22 cellular contexts compared by ENCODE assay signal in the genomic region with DNA sequence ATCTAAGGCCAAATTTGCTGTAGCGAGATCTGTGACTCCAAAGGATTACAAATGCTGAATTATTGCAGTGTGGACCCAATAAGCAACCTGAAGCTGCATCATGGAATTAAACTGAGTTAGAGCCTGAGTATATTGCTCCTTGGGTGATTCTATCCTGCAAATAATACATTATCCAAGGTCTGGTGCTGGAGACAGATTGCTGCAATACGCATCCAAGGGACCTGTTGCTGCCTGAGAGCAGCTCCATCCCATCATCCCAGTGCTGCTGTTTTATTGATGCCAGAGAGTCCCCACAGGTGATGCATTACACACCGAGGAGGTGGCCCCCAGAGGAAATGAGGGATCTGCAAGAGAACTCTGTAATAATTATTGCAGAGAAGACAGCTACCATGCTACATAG.
"Had no signal": no experiment of that assay in that cellular context is flagged by ENCODE, and none has a peak within 500 bp of the region (broad histone marks: within the 10 kb centered on the region; RNA-seq: fewer than 3 reads in every experiment).

No MANE protein-coding gene starts in this region.

- H3K36me3 Mint-ChIP-seq: brain had no signal

- H3K4me3 Mint-ChIP-seq: activated B cell treated with CpG ODN at 0.5 μM for 24 hours; activated CD8-positive, alpha-beta T cell treated with anti-CD3 and anti-CD28 coated beads for 36 hours; activated naive CD8-positive, alpha-beta T cell treated with anti-CD3 and anti-CD28 coated beads for 36 hours; brain; natural killer cell treated with Interleukin-12 subunit alpha and Interleukin-12 subunit beta and Interleukin-15 and Interleukin-18, amount 100 ng/mL, for 72 hours; stimulated activated naive B cell treated with anti-CD40 and anti-IgM and Interleukin-4, amounts not matched to agents 10 μg/mL and 1 μg/mL and 100 μg/mL, for 72 hours; T-helper 17 cell had no signal

- H3K27ac ChIP-seq: epithelial cell of prostate, left lung, right atrium auricular region, skin epidermis, upper lobe of left lung had no signal

- H3K27ac Mint-ChIP-seq: activated B cell treated with CpG ODN at 0.5 μM for 24 hours; activated CD8-positive, alpha-beta T cell treated with anti-CD3 and anti-CD28 coated beads for 36 hours; activated naive CD8-positive, alpha-beta T cell treated with anti-CD3 and anti-CD28 coated beads for 36 hours; brain; natural killer cell treated with Interleukin-12 subunit alpha and Interleukin-12 subunit beta and Interleukin-15 and Interleukin-18, amount 100 ng/mL, for 72 hours; progenitor cell of endocrine pancreas; stimulated activated naive B cell treated with anti-CD40 and anti-IgM and Interleukin-4, amounts not matched to agents 10 μg/mL and 1 μg/mL and 100 μg/mL, for 72 hours; T-helper 17 cell had no signal

- ATAC-seq: activated CD8-positive, alpha-beta T cell treated with anti-CD3 and anti-CD28 coated beads for 36 hours; natural killer cell treated with Interleukin-12 subunit alpha and Interleukin-12 subunit beta and Interleukin-15 and Interleukin-18, amount 100 ng/mL, for 72 hours; stimulated activated naive B cell treated with anti-CD40 and anti-IgM and Interleukin-4, amounts not matched to agents 10 μg/mL and 1 μg/mL and 100 μg/mL, for 72 hours; T-helper 17 cell had no signal

- H3K4me1 Mint-ChIP-seq: activated B cell treated with CpG ODN at 0.5 μM for 24 hours had no signal

- H3K4me1 ChIP-seq: left lung, right atrium auricular region had no signal

- DNase-seq: activated B cell treated with CpG ODN at 0.5 μM for 24 hours; activated CD4-positive, alpha-beta T cell treated with anti-CD3 and anti-CD28 coated beads for 48 hours; activated CD8-positive, alpha-beta memory T cell treated with anti-CD3 and anti-CD28 coated beads, Interleukin-2, amount 50 U/mL, for 4 hours; activated CD8-positive, alpha-beta T cell treated with anti-CD3 and anti-CD28 coated beads for 36 hours; activated gamma-delta T cell; activated naive CD8-positive, alpha-beta T cell treated with anti-CD3 and anti-CD28 coated beads for 36 hours; activated T-cell treated with anti-CD3 and anti-CD28 coated beads, Interleukin-2, amount 50 U/mL, for 48 hours; cerebellar nuclear complex; dermis blood vessel endothelial cell; left lung; mammary epithelial cell; stimulated activated CD4-positive, alpha-beta T cell treated with anti-CD3 and anti-CD28 coated beads, Interleukin-15, amount 100 ng/mL, for 24 hours; stimulated activated CD4-positive, alpha-beta T cell treated with anti-CD3 and anti-CD28 coated beads, Interleukin-4, amount 100 ng/mL, for 1 hour; stimulated activated naive B cell treated with anti-CD40 and anti-IgM and Interleukin-4, amounts not matched to agents 10 μg/mL and 1 μg/mL and 100 μg/mL, for 72 hours; T-helper 17 cell; upper lobe of left lung had no signal

- H3K4me3 ChIP-seq: left lung, right atrium auricular region, skin epidermis, upper lobe of left lung had no signal

- H3K27me3 ChIP-seq: right atrium auricular region, upper lobe of left lung had no signal

- H3K36me3 ChIP-seq: left lung, right atrium auricular region, upper lobe of left lung had no signal
